Comparison of ENCODE assay signal across 23 cellular contexts in the genomic region with DNA sequence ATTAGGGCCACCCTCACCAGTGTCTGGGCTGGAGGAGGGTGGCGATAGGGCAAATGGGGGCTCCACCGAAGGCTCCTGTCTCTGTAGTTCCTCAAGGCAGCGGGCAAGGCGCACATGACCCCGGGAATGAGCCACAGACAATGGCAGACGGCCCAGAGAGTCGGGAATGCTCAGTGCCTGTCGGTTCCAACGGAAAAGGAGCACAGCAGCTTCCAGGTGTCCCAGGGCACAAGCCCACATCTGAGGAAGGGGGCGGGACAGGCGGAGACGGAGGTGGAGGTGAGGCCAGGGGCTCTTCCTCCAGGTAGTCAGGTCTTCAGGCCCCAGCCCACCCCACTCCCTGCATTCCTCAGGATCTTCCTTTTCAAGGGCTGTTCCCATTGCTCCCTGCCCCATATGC. TPM values are rescaled to one million over a fixed set of nuclear protein-coding genes. Genes with fewer than 3 reads are reported as not detected.
DNase-seq lines count a peak whose midpoint lies in the region; ATAC-seq and TF ChIP-seq lines count a peak whose summit lies in the region.
"Had no signal": no experiment of that assay in that cellular context is flagged by ENCODE, and none has a peak within 500 bp of the region (broad histone marks: within the 10 kb centered on the region; RNA-seq: fewer than 3 reads in every experiment).

No MANE protein-coding gene starts in this region.

- H3K79me2 ChIP-seq in mesendoderm (ENCODE audit: control insufficient read depth, insufficient read depth, low read length), result peaks cover 3% of the 10 kb centered on the region

- peaks cover 8% of the 10 kb centered on the region for H3K27me3 Mint-ChIP-seq in activated naive CD8-positive, alpha-beta T cell treated with anti-CD3 and anti-CD28 coated beads for 36 hours
- H3K27me3 Mint-ChIP-seq: activated CD4-positive, alpha-beta memory T cell treated with anti-CD3 and anti-CD28 coated beads, Interleukin-2, amount 10 ng/mL, durations not matched to agents 7 days and 5 days had no signal

- H2BK120ac ChIP-seq in mesendoderm (ENCODE audit: low read depth, low read length), result no peak overlapping the region

- peak overlapping the region; percentile 80 for H3K27ac ChIP-seq in left ventricle myocardium inferior (replicated peaks)
- no peak overlapping the region for H3K27ac ChIP-seq in mesendoderm (ENCODE audit: low read depth, low read length)

- H2AK5ac ChIP-seq in mesendoderm (ENCODE audit: low read length), result no peak overlapping the region

- no peak overlapping the region for H4K5ac ChIP-seq in mesendoderm (ENCODE audit: low read length)

- H3K18ac ChIP-seq in mesendoderm (ENCODE audit: low read length), result no peak overlapping the region

- no peak overlapping the region for H3K4me3 Mint-ChIP-seq in activated naive CD8-positive, alpha-beta T cell treated with anti-CD3 and anti-CD28 coated beads for 36 hours
- no peak overlapping the region for H3K4me3 Mint-ChIP-seq in stimulated activated effector memory CD8-positive, alpha-beta T cell treated with anti-CD3 and anti-CD28 coated beads, Interleukin-12 subunit alpha, Interleukin-12 subunit beta, amount 100 ng/mL, for 72 hours
- H3K4me3 Mint-ChIP-seq: activated CD4-positive, alpha-beta memory T cell treated with anti-CD3 and anti-CD28 coated beads, Interleukin-2, amount 10 ng/mL, durations not matched to agents 7 days and 5 days had no signal

- peak overlapping the region; percentile 10 for H3K56ac ChIP-seq in mesendoderm (ENCODE audit: low read length)

- no peaks in the 10 kb centered on the region for H3K27me3 ChIP-seq in left ventricle myocardium inferior (ENCODE audit: low read depth)
- no peaks in the 10 kb centered on the region for H3K27me3 ChIP-seq in mesendoderm (ENCODE audit: insufficient read depth, low read length, poor library complexity)
- H3K27me3 ChIP-seq: BLaER1 treated with 17β-estradiol and CSF1 and Interleukin-3, amounts not matched to agents 10 nM and 100 nM had no signal

- no peaks in the 10 kb centered on the region for H3K9me3 Mint-ChIP-seq in activated naive CD8-positive, alpha-beta T cell treated with anti-CD3 and anti-CD28 coated beads for 36 hours
- H3K9me3 Mint-ChIP-seq in stimulated activated effector memory CD8-positive, alpha-beta T cell treated with anti-CD3 and anti-CD28 coated beads, Interleukin-12 subunit alpha, Interleukin-12 subunit beta, amount 100 ng/mL, for 72 hours, result no peaks in the 10 kb centered on the region
- H3K9me3 Mint-ChIP-seq: activated CD4-positive, alpha-beta memory T cell treated with anti-CD3 and anti-CD28 coated beads, Interleukin-2, amount 10 ng/mL, durations not matched to agents 7 days and 5 days had no signal

- peaks cover 20% of the 10 kb centered on the region for H3K36me3 Mint-ChIP-seq in activated naive CD8-positive, alpha-beta T cell treated with anti-CD3 and anti-CD28 coated beads for 36 hours
- H3K36me3 Mint-ChIP-seq in stimulated activated effector memory CD8-positive, alpha-beta T cell treated with anti-CD3 and anti-CD28 coated beads, Interleukin-12 subunit alpha, Interleukin-12 subunit beta, amount 100 ng/mL, for 72 hours, result no peaks in the 10 kb centered on the region

- intact Hi-C loops in left ventricle myocardium inferior (cut with micrococcal nuclease) (no loop called here), cardiac septum (cut with DNase I) (no loop called here)

- H2BK15ac ChIP-seq in mesendoderm (replicated peaks; ENCODE audit: low read depth), result no peak overlapping the region

- no peak overlapping the region for H4K8ac ChIP-seq in mesendoderm (ENCODE audit: low read depth, low read length)

- no peak overlapping the region for H3K4me2 ChIP-seq in mesendoderm (ENCODE audit: low read length)

- no peak overlapping the region for H3K4ac ChIP-seq in mesendoderm (ENCODE audit: low read depth, low read length)

- no peak for DNase-seq in left ventricle myocardium inferior
- DNase-seq in cardiac septum (ENCODE audit: low spot score), result no peak
- DNase-seq in activated naive CD8-positive, alpha-beta T cell treated with anti-CD3 and anti-CD28 coated beads for 36 hours, result no peak
- DNase-seq in mesendoderm, result no peak
- DNase-seq in stimulated activated effector memory CD8-positive, alpha-beta T cell treated with anti-CD3 and anti-CD28 coated beads, Interleukin-12 subunit alpha, Interleukin-12 subunit beta, amount 100 ng/mL, for 72 hours (ENCODE audit: low spot score in 2 of 2), result no peak
- DNase-seq in NCI-H226, result no peak
- DNase-seq in C1 segment of cervical spinal cord (lab: John Stamatoyannopoulos, UW), result no peak
- DNase-seq: activated CD4-positive, alpha-beta memory T cell treated with anti-CD3 and anti-CD28 coated beads, Interleukin-2, amount 10 ng/mL, durations not matched to agents 7 days and 5 days; activated CD4-positive, CD25-positive, alpha-beta regulatory T cell; activated naive CD4-positive, alpha-beta T cell; anterior cingulate cortex; central memory CD4-positive, alpha-beta T cell; effector CD4-positive, alpha-beta T cell; mucosa of descending colon; NCI-H1092; NCI-H1930; NCI-H774; SHP77; stimulated activated CD4-positive, alpha-beta T cell treated with anti-CD3 and anti-CD28 coated beads, Interleukin-12 subunit alpha, Interleukin-12 subunit beta, amount 100 ng/mL, for 4 hours; SW 1271 had no signal

- H2BK5ac ChIP-seq in mesendoderm (ENCODE audit: low read length), result no peak overlapping the region

- peaks cover 30% of the 10 kb centered on the region for H3K4me1 Mint-ChIP-seq in activated naive CD8-positive, alpha-beta T cell treated with anti-CD3 and anti-CD28 coated beads for 36 hours
- H3K4me1 Mint-ChIP-seq in stimulated activated effector memory CD8-positive, alpha-beta T cell treated with anti-CD3 and anti-CD28 coated beads, Interleukin-12 subunit alpha, Interleukin-12 subunit beta, amount 100 ng/mL, for 72 hours, result peaks cover 9% of the 10 kb centered on the region

- peak overlapping the region; percentile 62 for H3K27ac Mint-ChIP-seq in activated naive CD8-positive, alpha-beta T cell treated with anti-CD3 and anti-CD28 coated beads for 36 hours
- H3K27ac Mint-ChIP-seq in stimulated activated effector memory CD8-positive, alpha-beta T cell treated with anti-CD3 and anti-CD28 coated beads, Interleukin-12 subunit alpha, Interleukin-12 subunit beta, amount 100 ng/mL, for 72 hours, result peak overlapping the region; percentile 24
- H3K27ac Mint-ChIP-seq: activated CD4-positive, alpha-beta memory T cell treated with anti-CD3 and anti-CD28 coated beads, Interleukin-2, amount 10 ng/mL, durations not matched to agents 7 days and 5 days had no signal

- H3K4me3 ChIP-seq in left ventricle myocardium inferior (no peak overlapping the region), mesendoderm (ENCODE audit: low read length) (no peak overlapping the region)
- H3K4me3 ChIP-seq: BLaER1 treated with 17β-estradiol and CSF1 and Interleukin-3, amounts not matched to agents 10 nM and 100 nM; mucosa of descending colon had no signal

- H3K4me1 ChIP-seq in left ventricle myocardium inferior (peaks cover 67% of the 10 kb centered on the region), mesendoderm (ENCODE audit: control insufficient read depth, low read depth, low read length) (peaks cover 2% of the 10 kb centered on the region)

- H3K36me3 ChIP-seq in left ventricle myocardium inferior, result peaks cover 51% of the 10 kb centered on the region
- H3K36me3 ChIP-seq in mesendoderm (ENCODE audit: control insufficient read depth, insufficient read depth, low read length), result no peaks in the 10 kb centered on the region

- ATAC-seq in stimulated activated effector memory CD8-positive, alpha-beta T cell treated with anti-CD3 and anti-CD28 coated beads, Interleukin-12 subunit alpha, Interleukin-12 subunit beta, amount 100 ng/mL, for 72 hours, result no peak
- no peak for ATAC-seq in HG03039 (IDR thresholded peaks at IDR 0.05; ENCODE audit: unreplicated experiment)
- ATAC-seq: left lobe of liver, mucosa of descending colon had no signal

- H3K23ac ChIP-seq in mesendoderm (ENCODE audit: low read length), result no peak overlapping the region

- no CpG with 5 or more reads among the region's 12 CpGs for WGBS in mesendoderm (ENCODE audit: extremely low coverage, insufficient coverage, low lambda C conversion rate)

- no peak for TF ChIP-seq CTCF in left ventricle myocardium inferior (IDR thresholded peaks at IDR 0.05; ENCODE audit: borderline replicate concordance)

- no peaks in the 10 kb centered on the region for H3K9me3 ChIP-seq in left ventricle myocardium inferior (replicated peaks)
- H3K9me3 ChIP-seq: BLaER1 treated with 17β-estradiol and CSF1 and Interleukin-3, amounts not matched to agents 10 nM and 100 nM; mucosa of descending colon had no signal

- H3K9ac ChIP-seq in mesendoderm (ENCODE audit: low read length), result no peak overlapping the region

- H3K79me1 ChIP-seq in mesendoderm (ENCODE audit: low read length), result peaks cover 6% of the 10 kb centered on the region

RNA-seq across cellular contexts. Expression of a gene that starts 5.1 kb away (rescaled TPM):
- total RNA-seq in left ventricle myocardium inferior (158 TPM), cardiac septum (104 TPM)
- total RNA-seq in activated naive CD8-positive, alpha-beta T cell treated with anti-CD3 and anti-CD28 coated beads for 36 hours, result 10 to 100 TPM; 62.2 to 63.6 TPM
- polyA plus RNA-seq in mesendoderm (2013, experiment 1 of 2), result 65.0 TPM
- polyA plus RNA-seq in mesendoderm (2013, experiment 2 of 2), result 63.7 TPM

RNA-seq across cellular contexts. Expression of a gene that starts 14.7 kb away (rescaled TPM):
- total RNA-seq in left ventricle myocardium inferior, result 33.8 TPM
- 38.9 TPM for total RNA-seq in cardiac septum
- 100 to 1,000 TPM; 107 to 108 TPM for total RNA-seq in activated naive CD8-positive, alpha-beta T cell treated with anti-CD3 and anti-CD28 coated beads for 36 hours
- polyA plus RNA-seq in mesendoderm (2013, experiment 1 of 2), result 8.5 TPM
- 9.6 TPM for polyA plus RNA-seq in mesendoderm (2013, experiment 2 of 2)

RNA-seq across cellular contexts. Expression of a gene that starts 21.8 kb away (rescaled TPM):
- total RNA-seq in left ventricle myocardium inferior (827 TPM), cardiac septum (382 TPM)
- total RNA-seq in activated naive CD8-positive, alpha-beta T cell treated with anti-CD3 and anti-CD28 coated beads for 36 hours, result 10 to 100 TPM; 27.8 to 30.7 TPM
- 8.2 TPM for polyA plus RNA-seq in mesendoderm (2013, experiment 1 of 2)
- 9.8 TPM for polyA plus RNA-seq in mesendoderm (2013, experiment 2 of 2)

RNA-seq across cellular contexts. Expression of a gene that starts 24.4 kb away (rescaled TPM):
- total RNA-seq in left ventricle myocardium inferior (182 TPM), cardiac septum (204 TPM)
- 1,000 to 10,000 TPM; 1,791 to 1,802 TPM for total RNA-seq in activated naive CD8-positive, alpha-beta T cell treated with anti-CD3 and anti-CD28 coated beads for 36 hours
- polyA plus RNA-seq in mesendoderm (2013, experiment 1 of 2), result 2,067 TPM
- polyA plus RNA-seq in mesendoderm (2013, experiment 2 of 2), result 2,097 TPM

RNA-seq across cellular contexts. Expression of a gene that starts 24.6 kb away (rescaled TPM):
- total RNA-seq in left ventricle myocardium inferior (3.1 TPM), cardiac septum (1.8 TPM)
- total RNA-seq in activated naive CD8-positive, alpha-beta T cell treated with anti-CD3 and anti-CD28 coated beads for 36 hours, result under 1 TPM; 0.29 to 0.36 TPM
- polyA plus RNA-seq in mesendoderm (2013, experiment 1 of 2), result 0.63 TPM
- polyA plus RNA-seq in mesendoderm (2013, experiment 2 of 2), result 0.69 TPM

Comparison
In these comparisons a context has a peak if more than half of its experiments do, and no peak if none do; other contexts are left out.
1. RNA of a gene that starts 21.8 kb away (total RNA-seq): 827 TPM in left ventricle myocardium inferior (single experiment) and 382 TPM in cardiac septum (single experiment); 27.8 to 30.7 TPM in activated naive CD8-positive, alpha-beta T cell treated with anti-CD3 and anti-CD28 coated beads for 36 hours; every median in the first group is over 10 times any median in the second.